In genomic region chr18:50281972-50282520, GRCh38 we compare ENCODE assay signal across 1 cellular context.
TF ChIP-seq lines count a peak whose summit lies in the region.

No MANE protein-coding gene starts in this region.

TF ChIP-seq in endothelial cell of umbilical vein, 7 proteins besides CTCF, POLR2A, EP300 and RAD21:
- TF ChIP-seq EZH2 (IDR thresholded peaks at IDR 0.05; ENCODE audit: borderline replicate concordance, low read depth, low read length, severe bottlenecking) (no peak), JUN (IDR thresholded peaks at IDR 0.05; ENCODE audit: borderline replicate concordance, insufficient read depth, insufficient read length, low read depth) (no peak), FOS (IDR thresholded peaks at IDR 0.05; ENCODE audit: borderline replicate concordance, insufficient read depth, low read length) (no peak), MAX (IDR thresholded peaks at IDR 0.05; ENCODE audit: insufficient read depth, insufficient read length) (no peak), MYC (IDR thresholded peaks at IDR 0.05; ENCODE audit: low read depth, low read length) (no peak), POLR2AphosphoS5 (IDR thresholded peaks at IDR 0.05; ENCODE audit: insufficient read depth, low read depth, low read length) (no peak), GATA2 (IDR thresholded peaks at IDR 0.05; ENCODE audit: insufficient read depth, insufficient read length, low read depth, low read length) (no peak)
